ENCODE assay signal across 1 cellular context in the genomic region with DNA sequence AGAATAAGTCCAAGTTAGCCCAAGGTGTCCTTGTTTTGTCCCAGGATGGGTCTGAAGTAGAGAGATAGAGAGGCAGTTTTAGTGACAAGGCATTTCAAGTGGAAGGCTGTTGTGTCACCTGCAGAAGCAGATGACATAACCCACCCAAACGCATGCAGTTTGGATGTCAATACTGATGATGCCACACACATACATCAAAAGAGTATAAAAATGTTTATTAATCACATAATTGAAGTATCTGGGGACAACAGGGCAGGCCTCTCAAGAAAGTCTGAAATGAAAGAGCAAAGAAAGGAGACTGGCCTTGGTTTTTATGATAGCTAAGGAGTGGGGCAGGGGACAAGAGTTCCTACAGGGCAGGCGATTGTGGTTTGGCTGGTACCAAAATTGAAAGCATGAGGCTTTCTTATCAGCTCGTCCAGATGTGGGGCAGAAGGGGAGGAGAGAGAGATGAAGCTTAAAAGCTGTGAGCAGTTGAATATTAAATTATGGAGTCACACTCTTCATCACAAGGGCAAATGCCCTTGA.
A peak's percentile ranks its signal among the peaks of the same experiment; 100 is the strongest.
TF ChIP-seq lines count a peak whose summit lies in the region.

No MANE protein-coding gene starts in this region.

TF ChIP-seq in K562, 482 proteins besides CTCF, POLR2A, EP300 and RAD21 (continued from another document and continues in another):
- TF ChIP-seq XRCC4 (IDR thresholded peaks at IDR 0.05; ENCODE audit: extremely low read depth, insufficient read depth, insufficient read length) (no peak), ZNF41 (CRISPR knock-in tag; conservative IDR thresholded peaks at IDR 0.05) (no peak), ZNF668 (CRISPR knock-in tag; IDR thresholded peaks at IDR 0.05) (no peak), POU5F1 (IDR thresholded peaks at IDR 0.05; ENCODE audit: borderline replicate concordance, low read depth, low read length, partially characterized antibody) (no peak), SIN3A (IDR thresholded peaks at IDR 0.05; ENCODE audit: borderline replicate concordance in 2 of 2, control insufficient read depth in 1 of 2, low read depth in 2 of 2, low read length in 2 of 2) (no peak), MCM3 (IDR thresholded peaks at IDR 0.05) (no peak), ZNF561 (CRISPR knock-in tag; conservative IDR thresholded peaks at IDR 0.05) (no peak), POLR3G (IDR thresholded peaks at IDR 0.05; ENCODE audit: extremely low read depth, insufficient read length, insufficient replicate concordance) (no peak), CHD1 (IDR thresholded peaks at IDR 0.05; ENCODE audit: low read length) (no peak), FOSL1 (tag; conservative IDR thresholded peaks at IDR 0.05) (peak; percentile 74), ZNF253 (CRISPR knock-in tag; conservative IDR thresholded peaks at IDR 0.05) (no peak), HNRNPLL (IDR thresholded peaks at IDR 0.05; ENCODE audit: low read depth, low read length, poor library complexity, severe bottlenecking) (no peak), NFIC (IDR thresholded peaks at IDR 0.05) (peak; percentile 78), GATAD2B (IDR thresholded peaks at IDR 0.05; ENCODE audit: borderline replicate concordance) (no peak), MBD2 (IDR thresholded peaks at IDR 0.05; ENCODE audit: borderline replicate concordance, low read depth) (no peak), TBP (optimal IDR thresholded peaks at IDR 0.05; ENCODE audit: low read depth, low read length) (no peak), GABPB2 (CRISPR knock-in tag; conservative IDR thresholded peaks at IDR 0.05) (no peak), ETS2 (tag; IDR thresholded peaks at IDR 0.05; ENCODE audit: borderline replicate concordance, poor library complexity, severe bottlenecking) (no peak), ATF1 (CRISPR knock-in tag; IDR thresholded peaks at IDR 0.05) (no peak), ATF1 (tag; IDR thresholded peaks at IDR 0.05) (peak; percentile 59; the same call in 1 of the 2 replicates), ZNF644 (tag; IDR thresholded peaks at IDR 0.05; ENCODE audit: low read depth) (peak; percentile 71; the same call in 1 of the 2 replicates), NR1H2 (CRISPR knock-in tag; IDR thresholded peaks at IDR 0.05) (no peak), ZNF707 (CRISPR knock-in tag; conservative IDR thresholded peaks at IDR 0.05) (no peak)
- TF ChIP-seq, protein P1, sequence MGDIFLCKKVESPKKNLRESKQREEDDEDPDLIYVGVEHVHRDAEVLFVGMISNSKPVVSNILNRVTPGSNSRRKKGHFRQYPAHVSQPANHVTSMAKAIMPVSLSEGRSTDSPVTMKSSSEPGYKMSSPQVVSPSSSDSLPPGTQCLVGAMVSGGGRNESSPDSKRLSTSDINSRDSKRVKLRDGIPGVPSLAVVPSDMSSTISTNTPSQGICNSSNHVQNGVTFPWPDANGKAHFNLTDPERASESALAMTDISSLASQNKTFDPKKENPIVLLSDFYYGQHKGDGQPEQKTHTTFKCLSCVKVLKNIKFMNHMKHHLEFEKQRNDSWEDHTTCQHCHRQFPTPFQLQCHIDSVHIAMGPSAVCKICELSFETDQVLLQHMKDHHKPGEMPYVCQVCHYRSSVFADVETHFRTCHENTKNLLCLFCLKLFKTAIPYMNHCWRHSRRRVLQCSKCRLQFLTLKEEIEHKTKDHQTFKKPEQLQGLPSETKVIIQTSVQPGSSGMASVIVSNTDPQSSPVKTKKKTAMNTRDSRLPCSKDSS (IDR thresholded peaks at IDR 0.05; ENCODE audit: low read depth, partially characterized antibody) = no peak
- TF ChIP-seq, protein P2, sequence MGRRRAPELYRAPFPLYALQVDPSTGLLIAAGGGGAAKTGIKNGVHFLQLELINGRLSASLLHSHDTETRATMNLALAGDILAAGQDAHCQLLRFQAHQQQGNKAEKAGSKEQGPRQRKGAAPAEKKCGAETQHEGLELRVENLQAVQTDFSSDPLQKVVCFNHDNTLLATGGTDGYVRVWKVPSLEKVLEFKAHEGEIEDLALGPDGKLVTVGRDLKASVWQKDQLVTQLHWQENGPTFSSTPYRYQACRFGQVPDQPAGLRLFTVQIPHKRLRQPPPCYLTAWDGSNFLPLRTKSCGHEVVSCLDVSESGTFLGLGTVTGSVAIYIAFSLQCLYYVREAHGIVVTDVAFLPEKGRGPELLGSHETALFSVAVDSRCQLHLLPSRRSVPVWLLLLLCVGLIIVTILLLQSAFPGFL (CRISPR knock-in tag; IDR thresholded peaks at IDR 0.05) = no peak
- TF ChIP-seq, protein P3, sequence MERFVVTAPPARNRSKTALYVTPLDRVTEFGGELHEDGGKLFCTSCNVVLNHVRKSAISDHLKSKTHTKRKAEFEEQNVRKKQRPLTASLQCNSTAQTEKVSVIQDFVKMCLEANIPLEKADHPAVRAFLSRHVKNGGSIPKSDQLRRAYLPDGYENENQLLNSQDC (CRISPR knock-in tag; IDR thresholded peaks at IDR 0.05) = no peak
- TF ChIP-seq, protein P4, sequence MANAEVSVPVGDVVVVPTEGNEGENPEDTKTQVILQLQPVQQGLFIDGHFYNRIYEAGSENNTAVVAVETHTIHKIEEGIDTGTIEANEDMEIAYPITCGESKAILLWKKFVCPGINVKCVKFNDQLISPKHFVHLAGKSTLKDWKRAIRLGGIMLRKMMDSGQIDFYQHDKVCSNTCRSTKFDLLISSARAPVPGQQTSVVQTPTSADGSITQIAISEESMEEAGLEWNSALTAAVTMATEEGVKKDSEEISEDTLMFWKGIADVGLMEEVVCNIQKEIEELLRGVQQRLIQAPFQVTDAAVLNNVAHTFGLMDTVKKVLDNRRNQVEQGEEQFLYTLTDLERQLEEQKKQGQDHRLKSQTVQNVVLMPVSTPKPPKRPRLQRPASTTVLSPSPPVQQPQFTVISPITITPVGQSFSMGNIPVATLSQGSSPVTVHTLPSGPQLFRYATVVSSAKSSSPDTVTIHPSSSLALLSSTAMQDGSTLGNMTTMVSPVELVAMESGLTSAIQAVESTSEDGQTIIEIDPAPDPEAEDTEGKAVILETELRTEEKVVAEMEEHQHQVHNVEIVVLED (CRISPR knock-in tag; IDR thresholded peaks at IDR 0.05) = no peak
- TF ChIP-seq, protein P5, sequence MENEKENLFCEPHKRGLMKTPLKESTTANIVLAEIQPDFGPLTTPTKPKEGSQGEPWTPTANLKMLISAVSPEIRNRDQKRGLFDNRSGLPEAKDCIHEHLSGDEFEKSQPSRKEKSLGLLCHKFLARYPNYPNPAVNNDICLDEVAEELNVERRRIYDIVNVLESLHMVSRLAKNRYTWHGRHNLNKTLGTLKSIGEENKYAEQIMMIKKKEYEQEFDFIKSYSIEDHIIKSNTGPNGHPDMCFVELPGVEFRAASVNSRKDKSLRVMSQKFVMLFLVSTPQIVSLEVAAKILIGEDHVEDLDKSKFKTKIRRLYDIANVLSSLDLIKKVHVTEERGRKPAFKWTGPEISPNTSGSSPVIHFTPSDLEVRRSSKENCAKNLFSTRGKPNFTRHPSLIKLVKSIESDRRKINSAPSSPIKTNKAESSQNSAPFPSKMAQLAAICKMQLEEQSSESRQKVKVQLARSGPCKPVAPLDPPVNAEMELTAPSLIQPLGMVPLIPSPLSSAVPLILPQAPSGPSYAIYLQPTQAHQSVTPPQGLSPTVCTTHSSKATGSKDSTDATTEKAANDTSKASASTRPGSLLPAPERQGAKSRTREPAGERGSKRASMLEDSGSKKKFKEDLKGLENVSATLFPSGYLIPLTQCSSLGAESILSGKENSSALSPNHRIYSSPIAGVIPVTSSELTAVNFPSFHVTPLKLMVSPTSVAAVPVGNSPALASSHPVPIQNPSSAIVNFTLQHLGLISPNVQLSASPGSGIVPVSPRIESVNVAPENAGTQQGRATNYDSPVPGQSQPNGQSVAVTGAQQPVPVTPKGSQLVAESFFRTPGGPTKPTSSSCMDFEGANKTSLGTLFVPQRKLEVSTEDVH (IDR thresholded peaks at IDR 0.05; ENCODE audit: low read depth, partially characterized antibody) = no peak
- TF ChIP-seq, protein P6, sequence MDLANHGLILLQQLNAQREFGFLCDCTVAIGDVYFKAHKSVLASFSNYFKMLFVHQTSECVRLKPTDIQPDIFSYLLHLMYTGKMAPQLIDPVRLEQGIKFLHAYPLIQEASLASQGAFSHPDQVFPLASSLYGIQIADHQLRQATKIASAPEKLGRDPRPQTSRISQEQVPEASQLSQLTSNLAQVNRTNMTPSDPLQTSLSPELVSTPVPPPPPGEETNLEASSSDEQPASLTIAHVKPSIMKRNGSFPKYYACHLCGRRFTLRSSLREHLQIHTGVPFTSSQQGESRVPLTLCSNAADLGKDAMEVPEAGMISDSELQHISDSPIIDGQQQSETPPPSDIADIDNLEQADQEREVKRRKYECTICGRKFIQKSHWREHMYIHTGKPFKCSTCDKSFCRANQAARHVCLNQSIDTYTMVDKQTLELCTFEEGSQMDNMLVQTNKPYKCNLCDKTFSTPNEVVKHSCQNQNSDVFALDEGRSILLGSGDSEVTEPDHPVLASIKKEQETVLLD (IDR thresholded peaks at IDR 0.05) = no peak
- TF ChIP-seq, protein P7, sequence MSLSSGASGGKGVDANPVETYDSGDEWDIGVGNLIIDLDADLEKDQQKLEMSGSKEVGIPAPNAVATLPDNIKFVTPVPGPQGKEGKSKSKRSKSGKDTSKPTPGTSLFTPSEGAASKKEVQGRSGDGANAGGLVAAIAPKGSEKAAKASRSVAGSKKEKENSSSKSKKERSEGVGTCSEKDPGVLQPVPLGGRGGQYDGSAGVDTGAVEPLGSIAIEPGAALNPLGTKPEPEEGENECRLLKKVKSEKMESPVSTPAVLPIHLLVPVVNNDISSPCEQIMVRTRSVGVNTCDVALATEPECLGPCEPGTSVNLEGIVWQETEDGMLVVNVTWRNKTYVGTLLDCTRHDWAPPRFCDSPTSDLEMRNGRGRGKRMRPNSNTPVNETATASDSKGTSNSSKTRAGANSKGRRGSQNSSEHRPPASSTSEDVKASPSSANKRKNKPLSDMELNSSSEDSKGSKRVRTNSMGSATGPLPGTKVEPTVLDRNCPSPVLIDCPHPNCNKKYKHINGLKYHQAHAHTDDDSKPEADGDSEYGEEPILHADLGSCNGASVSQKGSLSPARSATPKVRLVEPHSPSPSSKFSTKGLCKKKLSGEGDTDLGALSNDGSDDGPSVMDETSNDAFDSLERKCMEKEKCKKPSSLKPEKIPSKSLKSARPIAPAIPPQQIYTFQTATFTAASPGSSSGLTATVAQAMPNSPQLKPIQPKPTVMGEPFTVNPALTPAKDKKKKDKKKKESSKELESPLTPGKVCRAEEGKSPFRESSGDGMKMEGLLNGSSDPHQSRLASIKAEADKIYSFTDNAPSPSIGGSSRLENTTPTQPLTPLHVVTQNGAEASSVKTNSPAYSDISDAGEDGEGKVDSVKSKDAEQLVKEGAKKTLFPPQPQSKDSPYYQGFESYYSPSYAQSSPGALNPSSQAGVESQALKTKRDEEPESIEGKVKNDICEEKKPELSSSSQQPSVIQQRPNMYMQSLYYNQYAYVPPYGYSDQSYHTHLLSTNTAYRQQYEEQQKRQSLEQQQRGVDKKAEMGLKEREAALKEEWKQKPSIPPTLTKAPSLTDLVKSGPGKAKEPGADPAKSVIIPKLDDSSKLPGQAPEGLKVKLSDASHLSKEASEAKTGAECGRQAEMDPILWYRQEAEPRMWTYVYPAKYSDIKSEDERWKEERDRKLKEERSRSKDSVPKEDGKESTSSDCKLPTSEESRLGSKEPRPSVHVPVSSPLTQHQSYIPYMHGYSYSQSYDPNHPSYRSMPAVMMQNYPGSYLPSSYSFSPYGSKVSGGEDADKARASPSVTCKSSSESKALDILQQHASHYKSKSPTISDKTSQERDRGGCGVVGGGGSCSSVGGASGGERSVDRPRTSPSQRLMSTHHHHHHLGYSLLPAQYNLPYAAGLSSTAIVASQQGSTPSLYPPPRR (CRISPR knock-in tag; IDR thresholded peaks at IDR 0.05; ENCODE audit: borderline replicate concordance) = no peak
- TF ChIP-seq, protein P8, sequence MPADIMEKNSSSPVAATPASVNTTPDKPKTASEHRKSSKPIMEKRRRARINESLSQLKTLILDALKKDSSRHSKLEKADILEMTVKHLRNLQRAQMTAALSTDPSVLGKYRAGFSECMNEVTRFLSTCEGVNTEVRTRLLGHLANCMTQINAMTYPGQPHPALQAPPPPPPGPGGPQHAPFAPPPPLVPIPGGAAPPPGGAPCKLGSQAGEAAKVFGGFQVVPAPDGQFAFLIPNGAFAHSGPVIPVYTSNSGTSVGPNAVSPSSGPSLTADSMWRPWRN (IDR thresholded peaks at IDR 0.05; ENCODE audit: low read depth) = no peak; the same call in 1 of the 2 replicates
- TF ChIP-seq, protein P9, sequence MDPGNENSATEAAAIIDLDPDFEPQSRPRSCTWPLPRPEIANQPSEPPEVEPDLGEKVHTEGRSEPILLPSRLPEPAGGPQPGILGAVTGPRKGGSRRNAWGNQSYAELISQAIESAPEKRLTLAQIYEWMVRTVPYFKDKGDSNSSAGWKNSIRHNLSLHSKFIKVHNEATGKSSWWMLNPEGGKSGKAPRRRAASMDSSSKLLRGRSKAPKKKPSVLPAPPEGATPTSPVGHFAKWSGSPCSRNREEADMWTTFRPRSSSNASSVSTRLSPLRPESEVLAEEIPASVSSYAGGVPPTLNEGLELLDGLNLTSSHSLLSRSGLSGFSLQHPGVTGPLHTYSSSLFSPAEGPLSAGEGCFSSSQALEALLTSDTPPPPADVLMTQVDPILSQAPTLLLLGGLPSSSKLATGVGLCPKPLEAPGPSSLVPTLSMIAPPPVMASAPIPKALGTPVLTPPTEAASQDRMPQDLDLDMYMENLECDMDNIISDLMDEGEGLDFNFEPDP (CRISPR knock-in tag; IDR thresholded peaks at IDR 0.05) = no peak
- TF ChIP-seq, protein P10, sequence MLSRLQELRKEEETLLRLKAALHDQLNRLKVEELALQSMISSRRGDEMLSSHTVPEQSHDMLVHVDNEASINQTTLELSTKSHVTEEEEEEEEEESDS (CRISPR knock-in tag; IDR thresholded peaks at IDR 0.05) = no peak
- TF ChIP-seq, protein P11, sequence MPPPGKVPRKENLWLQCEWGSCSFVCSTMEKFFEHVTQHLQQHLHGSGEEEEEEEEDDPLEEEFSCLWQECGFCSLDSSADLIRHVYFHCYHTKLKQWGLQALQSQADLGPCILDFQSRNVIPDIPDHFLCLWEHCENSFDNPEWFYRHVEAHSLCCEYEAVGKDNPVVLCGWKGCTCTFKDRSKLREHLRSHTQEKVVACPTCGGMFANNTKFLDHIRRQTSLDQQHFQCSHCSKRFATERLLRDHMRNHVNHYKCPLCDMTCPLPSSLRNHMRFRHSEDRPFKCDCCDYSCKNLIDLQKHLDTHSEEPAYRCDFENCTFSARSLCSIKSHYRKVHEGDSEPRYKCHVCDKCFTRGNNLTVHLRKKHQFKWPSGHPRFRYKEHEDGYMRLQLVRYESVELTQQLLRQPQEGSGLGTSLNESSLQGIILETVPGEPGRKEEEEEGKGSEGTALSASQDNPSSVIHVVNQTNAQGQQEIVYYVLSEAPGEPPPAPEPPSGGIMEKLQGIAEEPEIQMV (tag; conservative IDR thresholded peaks at IDR 0.05; ENCODE audit: low read depth) = no peak
